ENCODE assay signal across 21 cellular contexts in the genomic region with DNA sequence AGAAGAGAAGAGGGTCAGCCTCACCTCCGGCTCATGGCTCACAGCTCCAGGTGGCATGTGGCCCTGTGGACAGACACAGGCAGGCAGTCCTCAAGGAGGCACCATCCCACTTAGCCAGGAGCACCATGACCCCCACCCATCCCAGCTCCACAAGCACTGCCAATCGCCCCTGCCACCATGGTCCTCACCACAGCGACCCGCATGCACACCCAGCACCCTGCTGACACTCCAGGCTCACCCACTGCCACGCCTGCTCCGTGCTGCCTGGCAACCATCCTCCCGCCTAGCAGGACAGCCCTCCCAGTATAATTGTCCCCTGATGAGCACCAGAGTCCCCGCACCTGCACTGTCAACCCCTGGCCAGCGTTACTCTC. TPM values are rescaled to one million over a fixed set of nuclear protein-coding genes. Genes with fewer than 3 reads are reported as not detected.
"Had no signal": no experiment of that assay in that cellular context is flagged by ENCODE, and none has a peak within 500 bp of the region (broad histone marks: within the 10 kb centered on the region; RNA-seq: fewer than 3 reads in every experiment).

No MANE protein-coding gene starts in this region.

- H3K27ac Mint-ChIP-seq: activated CD8-positive, alpha-beta T cell treated with anti-CD3 and anti-CD28 coated beads for 36 hours; activated naive CD8-positive, alpha-beta T cell treated with anti-CD3 and anti-CD28 coated beads for 36 hours; activated T-helper 17 cell treated with anti-CD3 and anti-CD28 coated beads, Interleukin-2, amount 50 U/mL, for 72 hours; brain; endodermal cell; mesothelial cell of epicardium; stimulated activated naive CD8-positive, alpha-beta T cell treated with anti-CD3 and anti-CD28 coated beads, Interleukin-15, Interleukin-2, amounts not matched to agents 100 ng/mL and 50 ng/mL, for 24 hours; T-helper 2 cell treated with Interferon-gamma antibody and Interleukin-4, amounts not matched to agents 5 μg/mL and 100 μg/mL, for 36 hours had no signal

- H3K4me1 Mint-ChIP-seq: endodermal cell, mesothelial cell of epicardium had no signal

- ATAC-seq: activated CD8-positive, alpha-beta T cell treated with anti-CD3 and anti-CD28 coated beads for 36 hours; activated T-helper 17 cell treated with anti-CD3 and anti-CD28 coated beads, Interleukin-2, amount 50 U/mL, for 72 hours; foreskin keratinocyte; psoas muscle; right cardiac atrium had no signal

- H3K27me3 Mint-ChIP-seq: activated CD8-positive, alpha-beta T cell treated with anti-CD3 and anti-CD28 coated beads for 36 hours; activated naive CD8-positive, alpha-beta T cell treated with anti-CD3 and anti-CD28 coated beads for 36 hours; activated T-helper 17 cell treated with anti-CD3 and anti-CD28 coated beads, Interleukin-2, amount 50 U/mL, for 72 hours; stimulated activated naive CD8-positive, alpha-beta T cell treated with anti-CD3 and anti-CD28 coated beads, Interleukin-15, Interleukin-2, amounts not matched to agents 100 ng/mL and 50 ng/mL, for 24 hours had no signal

- H3K27ac ChIP-seq: foreskin keratinocyte, lower lobe of right lung, ovary, psoas muscle, suprapubic skin had no signal

- DNase-seq: activated CD4-positive, alpha-beta T cell treated with anti-CD3 and anti-CD28 coated beads for 4 hours; activated CD8-positive, alpha-beta T cell treated with anti-CD3 and anti-CD28 coated beads for 36 hours; activated naive CD4-positive, alpha-beta T cell; activated naive CD8-positive, alpha-beta T cell treated with anti-CD3 and anti-CD28 coated beads for 36 hours; activated T-cell treated with anti-CD3 and anti-CD28 coated beads, Interleukin-2, amount 50 U/mL, for 1 hour; central memory CD4-positive, alpha-beta T cell; endodermal cell; foreskin keratinocyte; glutamatergic neuron; hippocampal formation; lower lobe of right lung; ovary; psoas muscle; right cardiac atrium; trophoblast cell had no signal

- H3K9me3 ChIP-seq: lower lobe of right lung, ovary, psoas muscle, suprapubic skin had no signal

- H3K27me3 ChIP-seq: foreskin keratinocyte, ovary, suprapubic skin had no signal

- H3K4me3 ChIP-seq: lower lobe of right lung, ovary, psoas muscle, suprapubic skin had no signal

- H3K4me1 ChIP-seq: foreskin keratinocyte, lower lobe of right lung, psoas muscle, suprapubic skin had no signal

- H3K36me3 ChIP-seq: lower lobe of right lung, ovary had no signal

- H3K36me3 Mint-ChIP-seq: activated naive CD8-positive, alpha-beta T cell treated with anti-CD3 and anti-CD28 coated beads for 36 hours; brain; mesothelial cell of epicardium had no signal

- H3K9me3 Mint-ChIP-seq: activated CD8-positive, alpha-beta T cell treated with anti-CD3 and anti-CD28 coated beads for 36 hours; activated T-helper 17 cell treated with anti-CD3 and anti-CD28 coated beads, Interleukin-2, amount 50 U/mL, for 72 hours had no signal

- H3K4me3 Mint-ChIP-seq: activated CD8-positive, alpha-beta T cell treated with anti-CD3 and anti-CD28 coated beads for 36 hours; activated naive CD8-positive, alpha-beta T cell treated with anti-CD3 and anti-CD28 coated beads for 36 hours; activated T-helper 17 cell treated with anti-CD3 and anti-CD28 coated beads, Interleukin-2, amount 50 U/mL, for 72 hours; brain; endodermal cell; mesothelial cell of epicardium; stimulated activated naive CD8-positive, alpha-beta T cell treated with anti-CD3 and anti-CD28 coated beads, Interleukin-15, Interleukin-2, amounts not matched to agents 100 ng/mL and 50 ng/mL, for 24 hours; T-helper 2 cell treated with Interferon-gamma antibody and Interleukin-4, amounts not matched to agents 5 μg/mL and 100 μg/mL, for 36 hours had no signal

RNA-seq across cellular contexts. Expression of a gene that starts 50.9 kb away (rescaled TPM):
- total RNA-seq: activated CD8-positive, alpha-beta T cell treated with anti-CD3 and anti-CD28 coated beads for 36 hours; activated naive CD8-positive, alpha-beta T cell treated with anti-CD3 and anti-CD28 coated beads for 36 hours; activated T-helper 17 cell treated with anti-CD3 and anti-CD28 coated beads, Interleukin-2, amount 50 U/mL, for 72 hours had no signal
